In genomic region chr11:65112226-65112550, GRCh38 we compare ENCODE assay signal across 8 cellular contexts. TPM values are rescaled to one million over a fixed set of nuclear protein-coding genes. Genes with fewer than 3 reads are reported as not detected.
DNase-seq lines count a peak whose midpoint lies in the region; ATAC-seq, FAIRE-seq and TF ChIP-seq lines count a peak whose summit lies in the region.

No MANE protein-coding gene starts in this region.

- no peaks in the 10 kb centered on the region for H3K9me3 ChIP-seq in mononuclear cell (ENCODE audit: low read depth, low read length)

- no peaks in the 10 kb centered on the region for H3K9me3 Mint-ChIP-seq in stimulated activated naive CD8-positive, alpha-beta T cell treated with anti-CD3 and anti-CD28 coated beads, Interleukin-15, Interleukin-2, amounts not matched to agents 100 ng/mL and 50 ng/mL, for 24 hours

- H3K27me3 Mint-ChIP-seq in stimulated activated naive CD8-positive, alpha-beta T cell treated with anti-CD3 and anti-CD28 coated beads, Interleukin-15, Interleukin-2, amounts not matched to agents 100 ng/mL and 50 ng/mL, for 24 hours, result no peaks in the 10 kb centered on the region

- H3K27me3 ChIP-seq in mononuclear cell (ENCODE audit: insufficient read depth, low read length), result no peaks in the 10 kb centered on the region

- peak overlapping the region; percentile 84 for H3K4me3 Mint-ChIP-seq in stimulated activated naive CD8-positive, alpha-beta T cell treated with anti-CD3 and anti-CD28 coated beads, Interleukin-15, Interleukin-2, amounts not matched to agents 100 ng/mL and 50 ng/mL, for 24 hours

- peak overlapping the region; percentile 79 for H3K27ac Mint-ChIP-seq in stimulated activated naive CD8-positive, alpha-beta T cell treated with anti-CD3 and anti-CD28 coated beads, Interleukin-15, Interleukin-2, amounts not matched to agents 100 ng/mL and 50 ng/mL, for 24 hours

- no peak for DNase-seq in stimulated activated naive CD8-positive, alpha-beta T cell treated with anti-CD3 and anti-CD28 coated beads, Interleukin-15, Interleukin-2, amounts not matched to agents 100 U/mL and 50 U/mL, for 24 hours
- no peak for DNase-seq in cardiac fibroblast (ENCODE audit: low read depth in 2 of 2)
- no peak for DNase-seq in OCI-M1 (lab: John Stamatoyannopoulos, UW)
- no peak for DNase-seq in H54 (ENCODE audit: insufficient read length, low spot score)
- no peak for DNase-seq in RPMI8226

- no peak for FAIRE-seq in H54 (lab: Jason Lieb, UNC)

- no peak for TF ChIP-seq CTCF in cardiac fibroblast (IDR thresholded peaks at IDR 0.05; ENCODE audit: low read depth, low read length)

- peaks cover 55% of the 10 kb centered on the region for H3K4me1 Mint-ChIP-seq in stimulated activated naive CD8-positive, alpha-beta T cell treated with anti-CD3 and anti-CD28 coated beads, Interleukin-15, Interleukin-2, amounts not matched to agents 100 ng/mL and 50 ng/mL, for 24 hours (ENCODE audit: low read depth)

- no peak for ATAC-seq in stimulated activated naive CD8-positive, alpha-beta T cell treated with anti-CD3 and anti-CD28 coated beads, Interleukin-15, Interleukin-2, amounts not matched to agents 100 U/mL and 50 U/mL, for 24 hours
- ATAC-seq in HG03159 (IDR thresholded peaks at IDR 0.05; ENCODE audit: unreplicated experiment), result no peak

- peak overlapping the region; percentile 49 to 59 for H3K4me3 ChIP-seq in cardiac fibroblast (replicated peaks in 1 of 2; ENCODE audit: low read depth in 2 of 2, low read length in 2 of 2)
- H3K4me3 ChIP-seq in mononuclear cell (ENCODE audit: low read length), result peak overlapping the region; percentile 44

- H3K4me1 ChIP-seq in mononuclear cell (ENCODE audit: insufficient read depth, low read length), result peaks cover 51% of the 10 kb centered on the region

- H3K36me3 Mint-ChIP-seq in stimulated activated naive CD8-positive, alpha-beta T cell treated with anti-CD3 and anti-CD28 coated beads, Interleukin-15, Interleukin-2, amounts not matched to agents 100 ng/mL and 50 ng/mL, for 24 hours (ENCODE audit: low read depth), result peaks cover 16% of the 10 kb centered on the region

- TF ChIP-seq POLR2A in H54 (IDR thresholded peaks at IDR 0.05; ENCODE audit: low read depth, low read length), result no peak

RNA-seq across cellular contexts. Expression of gene TM7SF2, which starts 0.5 kb away (rescaled TPM):
- 9.1 TPM for total RNA-seq in mononuclear cell

RNA-seq across cellular contexts. Expression of gene ZNHIT2, which starts 5.3 kb away (rescaled TPM):
- total RNA-seq in mononuclear cell, result 5.7 TPM

RNA-seq across cellular contexts. Expression of gene FAU, which starts 9.7 kb away (rescaled TPM):
- total RNA-seq in mononuclear cell, result 338 TPM

RNA-seq across cellular contexts. Expression of gene MRPL49, which starts 9.9 kb away (rescaled TPM):
- 40.7 TPM for total RNA-seq in mononuclear cell

RNA-seq across cellular contexts. Expression of gene VPS51, which starts 16.2 kb away (rescaled TPM):
- 397 TPM for total RNA-seq in mononuclear cell
